In genomic region chr12:92737855-92738850, GRCh38 we compare ENCODE assay signal across 14 cellular contexts. TPM values are rescaled to one million over a fixed set of nuclear protein-coding genes. Genes with fewer than 3 reads are reported as not detected.
DNase-seq lines count a peak whose midpoint lies in the region; ATAC-seq and TF ChIP-seq lines count a peak whose summit lies in the region.
"Had no signal": no experiment of that assay in that cellular context is flagged by ENCODE, and none has a peak within 500 bp of the region (broad histone marks: within the 10 kb centered on the region; RNA-seq: fewer than 3 reads in every experiment).

No MANE protein-coding gene starts in this region.

- no peak overlapping the region for H3K27ac Mint-ChIP-seq in osteocyte (ENCODE audit: unreplicated experiment)
- H3K27ac Mint-ChIP-seq: CD8-positive, alpha-beta memory T cell had no signal

- no peaks in the 10 kb centered on the region for H3K36me3 Mint-ChIP-seq in osteocyte (ENCODE audit: unreplicated experiment)
- H3K36me3 Mint-ChIP-seq: CD8-positive, alpha-beta memory T cell had no signal

- no peaks in the 10 kb centered on the region for H3K27me3 Mint-ChIP-seq in osteocyte (ENCODE audit: unreplicated experiment)

- ATAC-seq in GM21825 (IDR thresholded peaks at IDR 0.05; ENCODE audit: unreplicated experiment): no peak

- DNase-seq in NCI-H82 (lab: John Stamatoyannopoulos, UW) (peak; percentile 41), NCI-H82 treated with DMSO at 0.1 percent for 48 hours (lab: John Stamatoyannopoulos, UW; ENCODE audit: unreplicated experiment) (no peak), myocyte (ENCODE audit: low read depth) (peak; percentile 53), osteocyte (ENCODE audit: extremely low spot score, unreplicated experiment) (peak; percentile 60), NOMO-1 treated with DMSO at 0.1 percent for 48 hours (lab: John Stamatoyannopoulos, UW; ENCODE audit: unreplicated experiment) (no peak), NCI-H446 (lab: John Stamatoyannopoulos, UW) (no peak)
- DNase-seq: AML-193; Caco-2; CD8-positive, alpha-beta memory T cell; GF-D8; H7 had no signal

- no peak for TF ChIP-seq CTCF in osteocyte (IDR thresholded peaks at IDR 0.05)

- H3K9me3 Mint-ChIP-seq in osteocyte (ENCODE audit: unreplicated experiment): peaks cover 5% of the 10 kb centered on the region
- H3K9me3 Mint-ChIP-seq: CD8-positive, alpha-beta memory T cell had no signal

- H3K4me1 Mint-ChIP-seq in osteocyte (ENCODE audit: unreplicated experiment): peaks cover 17% of the 10 kb centered on the region
- H3K4me1 Mint-ChIP-seq: CD8-positive, alpha-beta memory T cell had no signal

- no peak overlapping the region for H3K4me3 Mint-ChIP-seq in osteocyte (ENCODE audit: unreplicated experiment)
- H3K4me3 Mint-ChIP-seq: CD8-positive, alpha-beta memory T cell had no signal

RNA-seq across cellular contexts. Expression of gene PLEKHG7, which starts 35.4 kb away (rescaled TPM):
- total RNA-seq in myocyte: 0.75 and 1.5 TPM in 2 replicates
- 0.34 TPM for polyA plus RNA-seq in myocyte (2012)
- not detected in 2 replicates for total RNA-seq in osteocyte
- total RNA-seq: A673; CD8-positive, alpha-beta memory T cell; H7; IMR-90 had no signal
- polyA plus RNA-seq: CD8-positive, alpha-beta memory T cell; IMR-90 had no signal

Comparison
In these comparisons a context has a peak if more than half of its experiments do, and no peak if none do; other contexts are left out.
1. DNase-seq: peak in NCI-H82 (single experiment), myocyte (single experiment) and osteocyte (single experiment); none in NCI-H82 treated with DMSO at 0.1 percent for 48 hours (single experiment), NOMO-1 treated with DMSO at 0.1 percent for 48 hours (single experiment) and NCI-H446 (0 of 2).